1 cellular context compared by ENCODE assay signal in the genomic region with DNA sequence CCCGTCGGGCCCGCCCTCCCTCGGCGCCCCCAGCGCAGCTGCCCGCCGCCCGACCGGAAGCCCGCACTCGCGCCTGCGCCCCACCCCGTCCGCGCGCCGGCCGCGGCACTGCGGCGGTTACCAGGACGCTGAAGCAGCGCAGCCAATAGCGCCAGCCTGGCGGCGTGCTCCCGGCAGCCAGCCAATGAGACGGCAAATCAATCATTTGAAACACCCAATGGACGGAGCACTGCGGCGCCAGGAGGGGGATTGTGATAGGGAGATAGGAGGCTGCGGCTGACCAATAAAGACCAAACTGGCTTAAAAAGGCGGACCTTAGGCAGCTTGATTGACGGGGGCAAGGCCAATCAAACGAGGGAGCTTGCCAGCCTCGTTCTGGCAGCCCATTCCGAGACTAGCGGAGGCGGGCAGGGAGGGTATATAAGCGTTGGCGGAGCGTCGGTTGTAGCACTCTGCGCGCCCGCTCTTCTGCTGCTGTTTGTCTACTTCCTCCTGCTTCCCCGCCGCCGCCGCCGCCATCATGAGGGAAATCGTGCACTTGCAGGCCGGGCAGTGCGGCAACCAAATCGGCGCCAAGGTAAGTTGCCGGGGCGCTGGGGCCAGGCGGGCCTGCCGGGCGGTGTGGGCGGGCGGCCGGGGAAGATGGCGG.
TF ChIP-seq lines count a peak whose summit lies in the region.

A gene (plus strand): TSS at position 447 of the 649 bp plus-strand sequence. CDS start 74 bp downstream, at position 521.

TF ChIP-seq in GM12878, 131 proteins besides CTCF, POLR2A, EP300 and RAD21 (continued from another document):
- TF ChIP-seq, protein P1, sequence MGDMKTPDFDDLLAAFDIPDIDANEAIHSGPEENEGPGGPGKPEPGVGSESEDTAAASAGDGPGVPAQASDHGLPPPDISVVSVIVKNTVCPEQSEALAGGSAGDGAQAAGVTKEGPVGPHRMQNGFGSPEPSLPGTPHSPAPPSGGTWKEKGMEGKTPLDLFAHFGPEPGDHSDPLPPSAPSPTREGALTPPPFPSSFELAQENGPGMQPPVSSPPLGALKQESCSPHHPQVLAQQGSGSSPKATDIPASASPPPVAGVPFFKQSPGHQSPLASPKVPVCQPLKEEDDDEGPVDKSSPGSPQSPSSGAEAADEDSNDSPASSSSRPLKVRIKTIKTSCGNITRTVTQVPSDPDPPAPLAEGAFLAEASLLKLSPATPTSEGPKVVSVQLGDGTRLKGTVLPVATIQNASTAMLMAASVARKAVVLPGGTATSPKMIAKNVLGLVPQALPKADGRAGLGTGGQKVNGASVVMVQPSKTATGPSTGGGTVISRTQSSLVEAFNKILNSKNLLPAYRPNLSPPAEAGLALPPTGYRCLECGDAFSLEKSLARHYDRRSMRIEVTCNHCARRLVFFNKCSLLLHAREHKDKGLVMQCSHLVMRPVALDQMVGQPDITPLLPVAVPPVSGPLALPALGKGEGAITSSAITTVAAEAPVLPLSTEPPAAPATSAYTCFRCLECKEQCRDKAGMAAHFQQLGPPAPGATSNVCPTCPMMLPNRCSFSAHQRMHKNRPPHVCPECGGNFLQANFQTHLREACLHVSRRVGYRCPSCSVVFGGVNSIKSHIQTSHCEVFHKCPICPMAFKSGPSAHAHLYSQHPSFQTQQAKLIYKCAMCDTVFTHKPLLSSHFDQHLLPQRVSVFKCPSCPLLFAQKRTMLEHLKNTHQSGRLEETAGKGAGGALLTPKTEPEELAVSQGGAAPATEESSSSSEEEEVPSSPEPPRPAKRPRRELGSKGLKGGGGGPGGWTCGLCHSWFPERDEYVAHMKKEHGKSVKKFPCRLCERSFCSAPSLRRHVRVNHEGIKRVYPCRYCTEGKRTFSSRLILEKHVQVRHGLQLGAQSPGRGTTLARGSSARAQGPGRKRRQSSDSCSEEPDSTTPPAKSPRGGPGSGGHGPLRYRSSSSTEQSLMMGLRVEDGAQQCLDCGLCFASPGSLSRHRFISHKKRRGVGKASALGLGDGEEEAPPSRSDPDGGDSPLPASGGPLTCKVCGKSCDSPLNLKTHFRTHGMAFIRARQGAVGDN (IDR thresholded peaks at IDR 0.05): peak; percentile 97
- TF ChIP-seq CREM (IDR thresholded peaks at IDR 0.05; ENCODE audit: low read depth): 0 out of 2 replicates have a peak, but pooled peaks have one; percentile 52
- no peak for TF ChIP-seq JUNB (IDR thresholded peaks at IDR 0.05)
- TF ChIP-seq JUND (IDR thresholded peaks at IDR 0.05; ENCODE audit: low read depth, low read length): no peak; the same call in 1 of the 2 replicates
- no peak for TF ChIP-seq FOXK2 (IDR thresholded peaks at IDR 0.05)
- TF ChIP-seq CREB1 (IDR thresholded peaks at IDR 0.05; ENCODE audit: low read depth): no peak
- peak; percentile 48; the same call in 1 of the 2 replicates for TF ChIP-seq TBL1XR1 (IDR thresholded peaks at IDR 0.05; ENCODE audit: low read depth, low read length)
- no peak for TF ChIP-seq ATF7 (IDR thresholded peaks at IDR 0.05; ENCODE audit: low read depth)
- no peak for TF ChIP-seq MEF2B (IDR thresholded peaks at IDR 0.05; ENCODE audit: partially characterized antibody, poor library complexity, severe bottlenecking)
- TF ChIP-seq, protein P2, sequence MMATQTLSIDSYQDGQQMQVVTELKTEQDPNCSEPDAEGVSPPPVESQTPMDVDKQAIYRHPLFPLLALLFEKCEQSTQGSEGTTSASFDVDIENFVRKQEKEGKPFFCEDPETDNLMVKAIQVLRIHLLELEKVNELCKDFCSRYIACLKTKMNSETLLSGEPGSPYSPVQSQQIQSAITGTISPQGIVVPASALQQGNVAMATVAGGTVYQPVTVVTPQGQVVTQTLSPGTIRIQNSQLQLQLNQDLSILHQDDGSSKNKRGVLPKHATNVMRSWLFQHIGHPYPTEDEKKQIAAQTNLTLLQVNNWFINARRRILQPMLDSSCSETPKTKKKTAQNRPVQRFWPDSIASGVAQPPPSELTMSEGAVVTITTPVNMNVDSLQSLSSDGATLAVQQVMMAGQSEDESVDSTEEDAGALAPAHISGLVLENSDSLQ (IDR thresholded peaks at IDR 0.05): peak; percentile 100
- TF ChIP-seq YBX1 (IDR thresholded peaks at IDR 0.05): no peak
- TF ChIP-seq BCL11A (IDR thresholded peaks at IDR 0.05; ENCODE audit: low read depth, low read length): no peak
- TF ChIP-seq MEF2A (IDR thresholded peaks at IDR 0.05; ENCODE audit: insufficient read depth, low read depth, low read length): 0 out of 2 replicates have a peak, but pooled peaks have one; percentile 48
- peak in 1 of 2 experiments; percentile 49; a peak in 2 of 4 replicates for TF ChIP-seq BHLHE40 (IDR thresholded peaks at IDR 0.05; ENCODE audit: borderline replicate concordance in 1 of 2, low read depth in 2 of 2, low read length in 1 of 2)
- TF ChIP-seq RBBP5 (conservative IDR thresholded peaks at IDR 0.05): no peak
- no peak for TF ChIP-seq HDAC2 (IDR thresholded peaks at IDR 0.05)
- TF ChIP-seq, protein P3, sequence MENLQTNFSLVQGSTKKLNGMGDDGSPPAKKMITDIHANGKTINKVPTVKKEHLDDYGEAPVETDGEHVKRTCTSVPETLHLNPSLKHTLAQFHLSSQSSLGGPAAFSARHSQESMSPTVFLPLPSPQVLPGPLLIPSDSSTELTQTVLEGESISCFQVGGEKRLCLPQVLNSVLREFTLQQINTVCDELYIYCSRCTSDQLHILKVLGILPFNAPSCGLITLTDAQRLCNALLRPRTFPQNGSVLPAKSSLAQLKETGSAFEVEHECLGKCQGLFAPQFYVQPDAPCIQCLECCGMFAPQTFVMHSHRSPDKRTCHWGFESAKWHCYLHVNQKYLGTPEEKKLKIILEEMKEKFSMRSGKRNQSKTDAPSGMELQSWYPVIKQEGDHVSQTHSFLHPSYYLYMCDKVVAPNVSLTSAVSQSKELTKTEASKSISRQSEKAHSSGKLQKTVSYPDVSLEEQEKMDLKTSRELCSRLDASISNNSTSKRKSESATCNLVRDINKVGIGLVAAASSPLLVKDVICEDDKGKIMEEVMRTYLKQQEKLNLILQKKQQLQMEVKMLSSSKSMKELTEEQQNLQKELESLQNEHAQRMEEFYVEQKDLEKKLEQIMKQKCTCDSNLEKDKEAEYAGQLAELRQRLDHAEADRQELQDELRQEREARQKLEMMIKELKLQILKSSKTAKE (IDR thresholded peaks at IDR 0.05; ENCODE audit: low read depth, poor library complexity, severe bottlenecking): peak; percentile 85
